Comparison of ENCODE assay signal across 16 cellular contexts in genomic region chr2:66496680-66497420, GRCh38.
A peak's percentile ranks its signal among the peaks of the same experiment; 100 is the strongest.
DNase-seq lines count a peak whose midpoint lies in the region; ATAC-seq, FAIRE-seq and TF ChIP-seq lines count a peak whose summit lies in the region.
"Had no signal": no experiment of that assay in that cellular context is flagged by ENCODE, and none has a peak within 500 bp of the region (broad histone marks: within the 10 kb centered on the region; RNA-seq: fewer than 3 reads in every experiment).

No MANE protein-coding gene starts in this region.

- H3K27ac ChIP-seq in left ventricle myocardium inferior (replicated peaks) (peak overlapping the region; percentile 74), esophagus (ENCODE audit: low read depth in 2 of 2, low read length in 1 of 2) (peak overlapping the region; percentile 89 to 97), osteoblast (ENCODE audit: low read depth, low read length) (peak overlapping the region; percentile 73), brain microvascular endothelial cell (no peak overlapping the region)

- H3K4me3 ChIP-seq in left ventricle myocardium inferior (peak overlapping the region; percentile 24), esophagus (ENCODE audit: low read depth in 1 of 2, low read length in 2 of 2) (no peak overlapping the region), osteoblast (ENCODE audit: insufficient read depth, low read length) (peak overlapping the region; percentile 1), brain microvascular endothelial cell (ENCODE audit: low read depth, low read length) (no peak overlapping the region)
- H3K4me3 ChIP-seq: mucosa of descending colon had no signal

- intact Hi-C loops in left ventricle myocardium inferior (cut with micrococcal nuclease): no loop called here
- intact Hi-C loops in left ventricle myocardium superior (cut with micrococcal nuclease): no loop called here

- H3K4me1 ChIP-seq in left ventricle myocardium inferior (peaks cover 61% of the 10 kb centered on the region), esophagus (ENCODE audit: control insufficient read depth in 2 of 2, insufficient read depth in 2 of 2, low read length in 1 of 2) (peaks cover 6 to 8% of the 10 kb centered on the region in 2 donors), osteoblast (ENCODE audit: insufficient read depth, low read length) (peaks cover 26% of the 10 kb centered on the region)

- no peaks in the 10 kb centered on the region for H3K79me2 ChIP-seq in osteoblast (ENCODE audit: insufficient read depth, low read length)

- ATAC-seq in left ventricle myocardium superior: no peak
- ATAC-seq: activated naive CD4-positive, alpha-beta T cell treated with anti-CD3 and anti-CD28 coated beads, Interleukin-2, amount 50 U/mL, for 72 hours; HCT116; stimulated activated effector memory CD8-positive, alpha-beta T cell treated with anti-CD3 and anti-CD28 coated beads, Interleukin-12 subunit alpha, Interleukin-12 subunit beta, amount 100 ng/mL, for 72 hours had no signal

- no peak overlapping the region for H3K4me3 Mint-ChIP-seq in T-helper 2 cell treated with Interferon-gamma antibody and Interleukin-4, amounts not matched to agents 5 μg/mL and 100 μg/mL, for 36 hours
- H3K4me3 Mint-ChIP-seq: stimulated activated effector memory CD8-positive, alpha-beta T cell treated with anti-CD3 and anti-CD28 coated beads, Interleukin-12 subunit alpha, Interleukin-12 subunit beta, amount 100 ng/mL, for 72 hours had no signal

- H3K27ac Mint-ChIP-seq in T-helper 2 cell treated with Interferon-gamma antibody and Interleukin-4, amounts not matched to agents 5 μg/mL and 100 μg/mL, for 36 hours: no peak overlapping the region
- H3K27ac Mint-ChIP-seq: stimulated activated effector memory CD8-positive, alpha-beta T cell treated with anti-CD3 and anti-CD28 coated beads, Interleukin-12 subunit alpha, Interleukin-12 subunit beta, amount 100 ng/mL, for 72 hours had no signal

- no peak for TF ChIP-seq CTCF in left ventricle myocardium inferior (IDR thresholded peaks at IDR 0.05; ENCODE audit: borderline replicate concordance)
- no peak for TF ChIP-seq CTCF in osteoblast (IDR thresholded peaks at IDR 0.05; ENCODE audit: extremely low read depth, low read depth, low read length)
- TF ChIP-seq CTCF in brain microvascular endothelial cell (IDR thresholded peaks at IDR 0.05; ENCODE audit: low read depth, low read length, missing control alignments): no peak

- H3K36me3 Mint-ChIP-seq in T-helper 2 cell treated with Interferon-gamma antibody and Interleukin-4, amounts not matched to agents 5 μg/mL and 100 μg/mL, for 36 hours (ENCODE audit: low read depth): no peaks in the 10 kb centered on the region
- H3K36me3 Mint-ChIP-seq: activated naive CD4-positive, alpha-beta T cell treated with anti-CD3 and anti-CD28 coated beads, Interleukin-2, amount 50 U/mL, for 72 hours; stimulated activated effector memory CD8-positive, alpha-beta T cell treated with anti-CD3 and anti-CD28 coated beads, Interleukin-12 subunit alpha, Interleukin-12 subunit beta, amount 100 ng/mL, for 72 hours had no signal

- no peak for FAIRE-seq in frontal cortex (lab: Jason Lieb, UNC)
- FAIRE-seq: colon, D721Med had no signal

- H3K27me3 ChIP-seq in left ventricle myocardium inferior (ENCODE audit: low read depth) (no peaks in the 10 kb centered on the region), esophagus (ENCODE audit: control insufficient read depth in 1 of 2, insufficient read depth in 2 of 2, low read length in 2 of 2) (no peaks in the 10 kb centered on the region), osteoblast (ENCODE audit: insufficient read depth, low read length) (no peaks in the 10 kb centered on the region), brain microvascular endothelial cell (replicated peaks) (no peaks in the 10 kb centered on the region)

- H3K9me3 ChIP-seq in left ventricle myocardium inferior (replicated peaks) (no peaks in the 10 kb centered on the region), esophagus (ENCODE audit: control insufficient read depth in 2 of 2, insufficient read depth in 1 of 2, low read depth in 1 of 2, low read length in 1 of 2) (no peaks in the 10 kb centered on the region), osteoblast (ENCODE audit: low read depth, low read length) (no peaks in the 10 kb centered on the region)
- H3K9me3 ChIP-seq: mucosa of descending colon had no signal

- peak overlapping the region; percentile 62 for H3K4me2 ChIP-seq in osteoblast (ENCODE audit: insufficient read depth, low read length)

- H2AFZ ChIP-seq in osteoblast (ENCODE audit: low read length): no peak overlapping the region

- H3K36me3 ChIP-seq in left ventricle myocardium inferior (no peaks in the 10 kb centered on the region), esophagus (ENCODE audit: control insufficient read depth in 2 of 2, insufficient read depth in 2 of 2, low read length in 1 of 2) (no peaks in the 10 kb centered on the region), osteoblast (ENCODE audit: insufficient read depth, low read length) (no peaks in the 10 kb centered on the region), brain microvascular endothelial cell (replicated peaks) (no peaks in the 10 kb centered on the region)

- no peak for DNase-seq in left ventricle myocardium inferior
- DNase-seq in left ventricle myocardium superior: no peak
- DNase-seq in osteoblast (ENCODE audit: insufficient read length, low spot score, missing footprints): no peak
- no peak for DNase-seq in brain microvascular endothelial cell
- DNase-seq in NCI-H82 treated with DMSO at 0.1 percent for 48 hours (lab: John Stamatoyannopoulos, UW; ENCODE audit: unreplicated experiment): no peak
- no peak for DNase-seq in frontal cortex (ENCODE audit: low spot score in 2 of 2)
- no peak for DNase-seq in T-helper 2 cell treated with Interferon-gamma antibody and Interleukin-4, amounts not matched to agents 5 μg/mL and 100 μg/mL, for 36 hours (ENCODE audit: low spot score)
- DNase-seq: activated CD4-positive, CD25-positive, alpha-beta regulatory T cell; mucosa of descending colon; stimulated activated CD4-positive, alpha-beta T cell treated with anti-CD3 and anti-CD28 coated beads, Interleukin-4, amount 100 ng/mL, for 24 hours had no signal

- in situ Hi-C loops in brain microvascular endothelial cell (cut with HindIII; ENCODE audit: low pct_ligation_motif_present, low sequenced_read_pairs): no loop called here

- 33 to 47% methylated on average over 5 of the region's 5 CpGs for WGBS in esophagus, 2 donors

- H3K9me3 Mint-ChIP-seq in T-helper 2 cell treated with Interferon-gamma antibody and Interleukin-4, amounts not matched to agents 5 μg/mL and 100 μg/mL, for 36 hours: no peaks in the 10 kb centered on the region
- H3K9me3 Mint-ChIP-seq: activated naive CD4-positive, alpha-beta T cell treated with anti-CD3 and anti-CD28 coated beads, Interleukin-2, amount 50 U/mL, for 72 hours had no signal

- H4K20me1 ChIP-seq in osteoblast (ENCODE audit: insufficient read depth, low read length): no peaks in the 10 kb centered on the region

- no peaks in the 10 kb centered on the region for H3K27me3 Mint-ChIP-seq in T-helper 2 cell treated with Interferon-gamma antibody and Interleukin-4, amounts not matched to agents 5 μg/mL and 100 μg/mL, for 36 hours (ENCODE audit: low read depth)

- no peaks in the 10 kb centered on the region for H3K4me1 Mint-ChIP-seq in T-helper 2 cell treated with Interferon-gamma antibody and Interleukin-4, amounts not matched to agents 5 μg/mL and 100 μg/mL, for 36 hours (ENCODE audit: low read depth)
- H3K4me1 Mint-ChIP-seq: stimulated activated effector memory CD8-positive, alpha-beta T cell treated with anti-CD3 and anti-CD28 coated beads, Interleukin-12 subunit alpha, Interleukin-12 subunit beta, amount 100 ng/mL, for 72 hours had no signal

Comparison
In these comparisons a context has a peak if more than half of its experiments do, and no peak if none do; other contexts are left out.
1. H3K4me3 ChIP-seq: peak in left ventricle myocardium inferior (single experiment) and osteoblast (single experiment); none in esophagus (0 of 2) and brain microvascular endothelial cell (single experiment).